In the genomic region with DNA sequence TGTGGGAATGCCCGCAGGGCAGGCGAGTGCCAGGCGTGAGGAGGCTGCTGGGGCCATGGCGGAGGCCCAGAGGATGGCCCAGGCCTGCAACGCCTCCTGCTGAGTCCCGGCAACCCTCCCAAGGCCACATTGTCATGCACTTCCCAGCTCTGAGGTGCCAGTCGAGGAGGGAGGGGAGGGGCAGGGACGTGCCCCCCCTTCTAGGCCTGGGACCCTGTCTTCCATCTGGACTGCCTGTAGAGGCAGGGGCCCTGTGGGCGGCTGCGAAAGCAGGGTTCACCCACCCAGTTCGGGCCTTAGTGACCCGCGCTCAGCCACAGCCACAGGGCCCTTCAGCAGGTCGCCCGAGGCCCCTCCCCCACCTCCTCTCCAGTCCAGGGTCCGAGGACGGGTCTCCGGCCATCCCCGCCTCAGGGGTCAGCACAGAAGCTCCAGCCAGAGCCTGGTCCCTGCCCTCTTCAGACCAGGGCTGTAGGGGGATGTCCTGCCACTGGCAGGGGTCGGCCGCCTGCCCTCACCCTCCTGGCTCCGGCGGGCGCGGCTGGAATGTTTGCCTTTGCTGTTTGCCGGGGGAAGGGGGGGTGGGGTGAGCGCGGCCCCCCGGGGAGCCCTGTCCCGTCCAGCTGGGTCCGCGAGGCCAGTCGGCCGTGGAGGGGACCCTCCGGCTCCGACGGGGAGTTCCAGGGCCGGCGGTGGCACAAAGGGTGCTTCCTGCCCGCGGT, we compare ENCODE assay signal across 12 cellular contexts. TPM values are rescaled to one million over a fixed set of nuclear protein-coding genes. Genes with fewer than 3 reads are reported as not detected.
A peak's percentile ranks its signal among the peaks of the same experiment; 100 is the strongest.
DNase-seq lines count a peak whose midpoint lies in the region; ATAC-seq and TF ChIP-seq lines count a peak whose summit lies in the region.
"Had no signal": no experiment of that assay in that cellular context is flagged by ENCODE, and none has a peak within 500 bp of the region (broad histone marks: within the 10 kb centered on the region; RNA-seq: fewer than 3 reads in every experiment).

No MANE protein-coding gene starts in this region.

- no peak overlapping the region for H3K27ac ChIP-seq in BLaER1 treated with 17β-estradiol and CSF1 and Interleukin-3, amounts not matched to agents 10 nM and 100 nM
- no peak overlapping the region for H3K27ac ChIP-seq in OCI-LY3 (ENCODE audit: low read length)

- H3K4me1 ChIP-seq in BLaER1 treated with 17β-estradiol and CSF1 and Interleukin-3, amounts not matched to agents 10 nM and 100 nM: peaks cover 21 to 61% (median 51%) of the 10 kb centered on the region in 10 experiments
- H3K4me1 ChIP-seq in OCI-LY3 (ENCODE audit: low read length) (peaks cover 10% of the 10 kb centered on the region; the same call in 1 of the 2 replicates), neuron (ENCODE audit: insufficient read depth, low read length) (peaks cover 62% of the 10 kb centered on the region)

- no peaks in the 10 kb centered on the region for H3K4me1 Mint-ChIP-seq in activated T-helper 17 cell treated with anti-CD3 and anti-CD28 coated beads, Interleukin-2, amount 50 U/mL, for 72 hours

- peaks cover 54 to 94% (median 76%) of the 10 kb centered on the region in 11 experiments; a peak in 21 of 22 replicates for H3K27me3 ChIP-seq in BLaER1 treated with 17β-estradiol and CSF1 and Interleukin-3, amounts not matched to agents 10 nM and 100 nM
- H3K27me3 ChIP-seq in OCI-LY3 (ENCODE audit: low read depth, low read length) (peaks cover 6% of the 10 kb centered on the region; the same call in 1 of the 2 replicates), neuron (ENCODE audit: insufficient read depth, low read length) (no peaks in the 10 kb centered on the region)

- H3K9ac ChIP-seq in BLaER1 treated with 17β-estradiol and CSF1 and Interleukin-3, amounts not matched to agents 10 nM and 100 nM: no peak overlapping the region
- H3K9ac ChIP-seq in OCI-LY3 (ENCODE audit: low read length): no peak overlapping the region

- no peaks in the 10 kb centered on the region for H3K79me2 ChIP-seq in OCI-LY3 (ENCODE audit: low read length)

- H3K36me3 ChIP-seq in BLaER1 treated with 17β-estradiol and CSF1 and Interleukin-3, amounts not matched to agents 10 nM and 100 nM: no peaks in the 10 kb centered on the region
- no peaks in the 10 kb centered on the region for H3K36me3 ChIP-seq in OCI-LY3 (replicated peaks; ENCODE audit: low read depth, low read length)
- no peaks in the 10 kb centered on the region for H3K36me3 ChIP-seq in neuron (ENCODE audit: insufficient read depth, low read length)

- H3K27me3 Mint-ChIP-seq in activated T-helper 17 cell treated with anti-CD3 and anti-CD28 coated beads, Interleukin-2, amount 50 U/mL, for 72 hours: peaks cover 6% of the 10 kb centered on the region

- TF ChIP-seq CTCF in OCI-LY3 (IDR thresholded peaks at IDR 0.05; ENCODE audit: low read depth, low read length): no peak

- no peaks in the 10 kb centered on the region for H3K9me3 Mint-ChIP-seq in activated T-helper 17 cell treated with anti-CD3 and anti-CD28 coated beads, Interleukin-2, amount 50 U/mL, for 72 hours
- H3K9me3 Mint-ChIP-seq: CD4-positive, alpha-beta memory T cell; memory B cell had no signal

- peak overlapping the region in 8 of 11 experiments; percentile 7 to 84 (median 69); a peak in 14 of 22 replicates for H3K4me2 ChIP-seq in BLaER1 treated with 17β-estradiol and CSF1 and Interleukin-3, amounts not matched to agents 10 nM and 100 nM
- H3K4me2 ChIP-seq in OCI-LY3 (ENCODE audit: low read length): peak overlapping the region; percentile 59

- H3K36me3 Mint-ChIP-seq in activated T-helper 17 cell treated with anti-CD3 and anti-CD28 coated beads, Interleukin-2, amount 50 U/mL, for 72 hours (ENCODE audit: low read depth): no peaks in the 10 kb centered on the region
- H3K36me3 Mint-ChIP-seq: CD4-positive, alpha-beta memory T cell; memory B cell had no signal

- no peak overlapping the region for H3K4me3 Mint-ChIP-seq in activated T-helper 17 cell treated with anti-CD3 and anti-CD28 coated beads, Interleukin-2, amount 50 U/mL, for 72 hours

- no peaks in the 10 kb centered on the region for H3K9me3 ChIP-seq in BLaER1 treated with 17β-estradiol and CSF1 and Interleukin-3, amounts not matched to agents 10 nM and 100 nM (replicated peaks in 1 of 11)
- no peaks in the 10 kb centered on the region for H3K9me3 ChIP-seq in OCI-LY3 (ENCODE audit: insufficient read depth, low read length)
- no peaks in the 10 kb centered on the region for H3K9me3 ChIP-seq in neuron (ENCODE audit: low read length)

- H2AFZ ChIP-seq in OCI-LY3 (ENCODE audit: low read depth, low read length) (0 out of 2 replicates have a peak overlapping the region, but pooled peaks have one; percentile 6), neuron (ENCODE audit: low read depth, low read length) (no peak overlapping the region)

- H3K4me3 ChIP-seq in BLaER1 treated with 17β-estradiol and CSF1 and Interleukin-3, amounts not matched to agents 10 nM and 100 nM: no peak overlapping the region; a peak in 1 of 20 replicates
- H3K4me3 ChIP-seq in OCI-LY3 (ENCODE audit: low read length): peak overlapping the region; percentile 70
- H3K4me3 ChIP-seq in neuron (ENCODE audit: low read length): peak overlapping the region; percentile 13

- no peak overlapping the region for H3K27ac Mint-ChIP-seq in activated T-helper 17 cell treated with anti-CD3 and anti-CD28 coated beads, Interleukin-2, amount 50 U/mL, for 72 hours
- H3K27ac Mint-ChIP-seq: CD4-positive, alpha-beta memory T cell; memory B cell had no signal

- H4K20me1 ChIP-seq in BLaER1 treated with 17β-estradiol and CSF1 and Interleukin-3, amounts not matched to agents 10 nM and 100 nM: peaks cover 0 to 66% (median 22%) of the 10 kb centered on the region in 11 experiments; a peak in 15 of 22 replicates
- no peaks in the 10 kb centered on the region for H4K20me1 ChIP-seq in OCI-LY3 (ENCODE audit: insufficient read depth, low read length)

- DNase-seq in SK-N-DZ (ENCODE audit: low spot score): no peak
- DNase-seq: activated CD8-positive, alpha-beta memory T cell treated with anti-CD3 and anti-CD28 coated beads, Interleukin-2, amount 50 U/mL, for 4 hours; CD4-positive, alpha-beta memory T cell; T-helper 9 cell had no signal

- ATAC-seq in esophagus mucosa: peak; percentile 13
- ATAC-seq in GM21390 (IDR thresholded peaks at IDR 0.05; ENCODE audit: unreplicated experiment): no peak
- no peak for ATAC-seq in GM18868 (IDR thresholded peaks at IDR 0.05; ENCODE audit: unreplicated experiment)
- no peak for ATAC-seq in activated T-helper 17 cell treated with anti-CD3 and anti-CD28 coated beads, Interleukin-2, amount 50 U/mL, for 72 hours (replicated peaks)

RNA-seq across cellular contexts. Expression of gene FGFR3, which starts 26.6 kb away (rescaled TPM):
- 150 TPM for total RNA-seq in esophagus mucosa
- 1.0 and 3.2 TPM in 2 replicates for polyA plus RNA-seq in SK-N-DZ (2014; cell fraction: cytosol; rRNA removed)
- 16.5 and 20.3 TPM in 2 replicates for polyA plus RNA-seq in SK-N-DZ (2014; cell fraction: nucleus; rRNA removed)
- total RNA-seq in activated T-helper 17 cell treated with anti-CD3 and anti-CD28 coated beads, Interleukin-2, amount 50 U/mL, for 72 hours: under 1 TPM in 1 of 2 donors, not detected in 1; 0.05 TPM
- polyA plus RNA-seq: CD4-positive, alpha-beta memory T cell had no signal

RNA-seq across cellular contexts. Expression of gene TACC3, which starts 45.2 kb away (rescaled TPM):
- 34.4 TPM for total RNA-seq in esophagus mucosa
- polyA plus RNA-seq in SK-N-DZ (2014; cell fraction: cytosol; rRNA removed): 28.0 and 30.2 TPM in 2 replicates
- polyA plus RNA-seq in SK-N-DZ (2014; cell fraction: nucleus; rRNA removed): 90.5 and 232 TPM in 2 replicates
- total RNA-seq in activated T-helper 17 cell treated with anti-CD3 and anti-CD28 coated beads, Interleukin-2, amount 50 U/mL, for 72 hours: 100 to 1,000 TPM; 151 to 204 TPM

RNA-seq across cellular contexts. Expression of gene TMEM129, which starts 45.4 kb away (rescaled TPM):
- 25.5 TPM for total RNA-seq in esophagus mucosa
- 77.3 and 81.6 TPM in 2 replicates for polyA plus RNA-seq in SK-N-DZ (2014; cell fraction: cytosol; rRNA removed)
- polyA plus RNA-seq in SK-N-DZ (2014; cell fraction: nucleus; rRNA removed): 124 and 144 TPM in 2 replicates
- 10 to 100 TPM; 15.7 to 16.0 TPM for total RNA-seq in activated T-helper 17 cell treated with anti-CD3 and anti-CD28 coated beads, Interleukin-2, amount 50 U/mL, for 72 hours

RNA-seq across cellular contexts. Expression of gene SLBP, which starts 54.4 kb away (rescaled TPM):
- 31.3 TPM for total RNA-seq in esophagus mucosa
- polyA plus RNA-seq in SK-N-DZ (2014; cell fraction: cytosol; rRNA removed): 169 and 184 TPM in 2 replicates
- 100 and 125 TPM in 2 replicates for polyA plus RNA-seq in SK-N-DZ (2014; cell fraction: nucleus; rRNA removed)
- 100 to 1,000 TPM in 1 of 2 donors, 10 to 100 TPM in 1; 68.2 to 132 TPM for total RNA-seq in activated T-helper 17 cell treated with anti-CD3 and anti-CD28 coated beads, Interleukin-2, amount 50 U/mL, for 72 hours

Comparison
In these comparisons a context has a peak if more than half of its experiments do, and no peak if none do; other contexts are left out.
1. H3K4me3 ChIP-seq: peak in OCI-LY3 (single experiment) and neuron (single experiment); none in BLaER1 treated with 17β-estradiol and CSF1 and Interleukin-3, amounts not matched to agents 10 nM and 100 nM (0 of 10).
2. RNA of gene FGFR3, which starts 26.6 kb away (total RNA-seq): 150 TPM in esophagus mucosa (single experiment); 0.05 TPM in activated T-helper 17 cell treated with anti-CD3 and anti-CD28 coated beads, Interleukin-2, amount 50 U/mL, for 72 hours; every median in the first group is over 100 times any median in the second.